ENCODE assay signal across 1 cellular context in genomic region chr3:14523792-14524191, GRCh38.
TF ChIP-seq lines count a peak whose summit lies in the region.

No MANE protein-coding gene starts in this region.

TF ChIP-seq in HCT116, 20 proteins besides CTCF, POLR2A, EP300 and RAD21 (continued from another document):
- TF ChIP-seq ZBTB33 (IDR thresholded peaks at IDR 0.05; ENCODE audit: extremely low read depth, insufficient replicate concordance, low read length) (no peak), SIN3A (IDR thresholded peaks at IDR 0.05; ENCODE audit: low read depth) (no peak)
